1 cellular context compared by ENCODE assay signal in the genomic region with DNA sequence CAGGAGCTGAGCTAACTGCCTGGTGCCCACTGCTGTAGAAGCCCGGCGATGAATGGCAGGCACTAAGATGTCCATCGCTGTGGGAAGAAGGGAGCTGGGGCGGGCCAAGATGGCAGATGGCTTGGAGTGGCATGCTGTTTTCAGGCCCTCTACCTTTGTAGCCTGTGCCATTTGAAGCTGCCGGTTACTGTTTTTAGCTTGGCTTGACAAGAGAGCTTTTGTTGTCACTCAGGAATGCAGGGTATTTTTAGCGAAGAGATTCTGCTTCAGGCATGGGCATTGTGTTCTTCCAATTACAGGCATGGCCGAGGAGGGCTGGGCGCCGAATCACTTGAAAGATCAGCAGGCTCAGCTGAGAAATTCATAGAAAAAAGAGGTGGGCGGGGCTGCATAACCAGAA.
TF ChIP-seq lines count a peak whose summit lies in the region.

No MANE protein-coding gene starts in this region.

TF ChIP-seq in HepG2, 621 proteins besides CTCF, POLR2A, EP300 and RAD21 (continued from another document and continues in another):
- TF ChIP-seq, protein P1, sequence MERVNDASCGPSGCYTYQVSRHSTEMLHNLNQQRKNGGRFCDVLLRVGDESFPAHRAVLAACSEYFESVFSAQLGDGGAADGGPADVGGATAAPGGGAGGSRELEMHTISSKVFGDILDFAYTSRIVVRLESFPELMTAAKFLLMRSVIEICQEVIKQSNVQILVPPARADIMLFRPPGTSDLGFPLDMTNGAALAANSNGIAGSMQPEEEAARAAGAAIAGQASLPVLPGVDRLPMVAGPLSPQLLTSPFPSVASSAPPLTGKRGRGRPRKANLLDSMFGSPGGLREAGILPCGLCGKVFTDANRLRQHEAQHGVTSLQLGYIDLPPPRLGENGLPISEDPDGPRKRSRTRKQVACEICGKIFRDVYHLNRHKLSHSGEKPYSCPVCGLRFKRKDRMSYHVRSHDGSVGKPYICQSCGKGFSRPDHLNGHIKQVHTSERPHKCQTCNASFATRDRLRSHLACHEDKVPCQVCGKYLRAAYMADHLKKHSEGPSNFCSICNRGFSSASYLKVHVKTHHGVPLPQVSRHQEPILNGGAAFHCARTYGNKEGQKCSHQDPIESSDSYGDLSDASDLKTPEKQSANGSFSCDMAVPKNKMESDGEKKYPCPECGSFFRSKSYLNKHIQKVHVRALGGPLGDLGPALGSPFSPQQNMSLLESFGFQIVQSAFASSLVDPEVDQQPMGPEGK (CRISPR knock-in tag; IDR thresholded peaks at IDR 0.05), result no peak
- no peak for TF ChIP-seq ZNF709 (CRISPR knock-in tag; IDR thresholded peaks at IDR 0.05)
- TF ChIP-seq ARID3A (IDR thresholded peaks at IDR 0.05; ENCODE audit: low read depth, low read length), result no peak
- no peak for TF ChIP-seq HNF1B (CRISPR knock-in tag; IDR thresholded peaks at IDR 0.05)
- 0 out of 2 replicates have a peak, but pooled peaks have one; percentile 23 for TF ChIP-seq ZSCAN29 (CRISPR knock-in tag; conservative IDR thresholded peaks at IDR 0.05)
- no peak for TF ChIP-seq PCBP1 (IDR thresholded peaks at IDR 0.05; ENCODE audit: borderline replicate concordance, low read depth, low read length)
- TF ChIP-seq HIVEP1 (CRISPR knock-in tag; IDR thresholded peaks at IDR 0.05), result no peak
- TF ChIP-seq ZNF644 (CRISPR knock-in tag; IDR thresholded peaks at IDR 0.05; ENCODE audit: low read depth), result 0 out of 2 replicates have a peak, but pooled peaks have one; percentile 12
- no peak for TF ChIP-seq DRAP1 (CRISPR knock-in tag; IDR thresholded peaks at IDR 0.05)
- no peak for TF ChIP-seq CENPX (CRISPR knock-in tag; IDR thresholded peaks at IDR 0.05)
- TF ChIP-seq YEATS2 (CRISPR knock-in tag; IDR thresholded peaks at IDR 0.05; ENCODE audit: borderline replicate concordance), result no peak
- TF ChIP-seq TEAD2 (CRISPR knock-in tag; IDR thresholded peaks at IDR 0.05), result no peak
- TF ChIP-seq ZNF674 (CRISPR knock-in tag; IDR thresholded peaks at IDR 0.05; ENCODE audit: low read depth), result no peak
- TF ChIP-seq, protein P2, sequence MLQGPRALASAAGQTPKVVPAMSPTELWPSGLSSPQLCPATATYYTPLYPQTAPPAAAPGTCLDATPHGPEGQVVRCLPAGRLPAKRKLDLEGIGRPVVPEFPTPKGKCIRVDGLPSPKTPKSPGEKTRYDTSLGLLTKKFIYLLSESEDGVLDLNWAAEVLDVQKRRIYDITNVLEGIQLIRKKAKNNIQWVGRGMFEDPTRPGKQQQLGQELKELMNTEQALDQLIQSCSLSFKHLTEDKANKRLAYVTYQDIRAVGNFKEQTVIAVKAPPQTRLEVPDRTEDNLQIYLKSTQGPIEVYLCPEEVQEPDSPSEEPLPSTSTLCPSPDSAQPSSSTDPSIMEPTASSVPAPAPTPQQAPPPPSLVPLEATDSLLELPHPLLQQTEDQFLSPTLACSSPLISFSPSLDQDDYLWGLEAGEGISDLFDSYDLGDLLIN (CRISPR knock-in tag; IDR thresholded peaks at IDR 0.05; ENCODE audit: borderline replicate concordance), result no peak
- TF ChIP-seq ZNF383 (CRISPR knock-in tag; IDR thresholded peaks at IDR 0.05; ENCODE audit: borderline replicate concordance), result no peak
- no peak for TF ChIP-seq FIP1L1 (IDR thresholded peaks at IDR 0.05; ENCODE audit: borderline replicate concordance, insufficient read depth, low read depth, low read length)
- no peak for TF ChIP-seq PRDM4 (CRISPR knock-in tag; IDR thresholded peaks at IDR 0.05; ENCODE audit: borderline replicate concordance)
- TF ChIP-seq, protein P3, sequence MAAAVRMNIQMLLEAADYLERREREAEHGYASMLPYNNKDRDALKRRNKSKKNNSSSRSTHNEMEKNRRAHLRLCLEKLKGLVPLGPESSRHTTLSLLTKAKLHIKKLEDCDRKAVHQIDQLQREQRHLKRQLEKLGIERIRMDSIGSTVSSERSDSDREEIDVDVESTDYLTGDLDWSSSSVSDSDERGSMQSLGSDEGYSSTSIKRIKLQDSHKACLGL (CRISPR knock-in tag; IDR thresholded peaks at IDR 0.05), result no peak
- TF ChIP-seq, protein P4, sequence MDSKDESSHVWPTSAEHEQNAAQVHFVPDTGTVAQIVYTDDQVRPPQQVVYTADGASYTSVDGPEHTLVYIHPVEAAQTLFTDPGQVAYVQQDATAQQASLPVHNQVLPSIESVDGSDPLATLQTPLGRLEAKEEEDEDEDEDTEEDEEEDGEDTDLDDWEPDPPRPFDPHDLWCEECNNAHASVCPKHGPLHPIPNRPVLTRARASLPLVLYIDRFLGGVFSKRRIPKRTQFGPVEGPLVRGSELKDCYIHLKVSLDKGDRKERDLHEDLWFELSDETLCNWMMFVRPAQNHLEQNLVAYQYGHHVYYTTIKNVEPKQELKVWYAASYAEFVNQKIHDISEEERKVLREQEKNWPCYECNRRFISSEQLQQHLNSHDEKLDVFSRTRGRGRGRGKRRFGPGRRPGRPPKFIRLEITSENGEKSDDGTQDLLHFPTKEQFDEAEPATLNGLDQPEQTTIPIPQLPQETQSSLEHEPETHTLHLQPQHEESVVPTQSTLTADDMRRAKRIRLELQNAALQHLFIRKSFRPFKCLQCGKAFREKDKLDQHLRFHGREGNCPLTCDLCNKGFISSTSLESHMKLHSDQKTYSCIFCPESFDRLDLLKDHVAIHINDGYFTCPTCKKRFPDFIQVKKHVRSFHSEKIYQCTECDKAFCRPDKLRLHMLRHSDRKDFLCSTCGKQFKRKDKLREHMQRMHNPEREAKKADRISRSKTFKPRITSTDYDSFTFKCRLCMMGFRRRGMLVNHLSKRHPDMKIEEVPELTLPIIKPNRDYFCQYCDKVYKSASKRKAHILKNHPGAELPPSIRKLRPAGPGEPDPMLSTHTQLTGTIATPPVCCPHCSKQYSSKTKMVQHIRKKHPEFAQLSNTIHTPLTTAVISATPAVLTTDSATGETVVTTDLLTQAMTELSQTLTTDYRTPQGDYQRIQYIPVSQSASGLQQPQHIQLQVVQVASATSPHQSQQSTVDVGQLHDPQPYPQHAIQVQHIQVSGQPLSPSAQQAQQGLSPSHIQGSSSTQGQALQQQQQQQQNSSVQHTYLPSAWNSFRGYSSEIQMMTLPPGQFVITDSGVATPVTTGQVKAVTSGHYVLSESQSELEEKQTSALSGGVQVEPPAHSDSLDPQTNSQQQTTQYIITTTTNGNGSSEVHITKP (CRISPR knock-in tag; IDR thresholded peaks at IDR 0.05; ENCODE audit: low read depth), result no peak
- TF ChIP-seq NKX3-1 (CRISPR knock-in tag; IDR thresholded peaks at IDR 0.05), result no peak
- TF ChIP-seq MYNN (CRISPR knock-in tag; IDR thresholded peaks at IDR 0.05; ENCODE audit: low read depth), result no peak
- TF ChIP-seq, protein P5, sequence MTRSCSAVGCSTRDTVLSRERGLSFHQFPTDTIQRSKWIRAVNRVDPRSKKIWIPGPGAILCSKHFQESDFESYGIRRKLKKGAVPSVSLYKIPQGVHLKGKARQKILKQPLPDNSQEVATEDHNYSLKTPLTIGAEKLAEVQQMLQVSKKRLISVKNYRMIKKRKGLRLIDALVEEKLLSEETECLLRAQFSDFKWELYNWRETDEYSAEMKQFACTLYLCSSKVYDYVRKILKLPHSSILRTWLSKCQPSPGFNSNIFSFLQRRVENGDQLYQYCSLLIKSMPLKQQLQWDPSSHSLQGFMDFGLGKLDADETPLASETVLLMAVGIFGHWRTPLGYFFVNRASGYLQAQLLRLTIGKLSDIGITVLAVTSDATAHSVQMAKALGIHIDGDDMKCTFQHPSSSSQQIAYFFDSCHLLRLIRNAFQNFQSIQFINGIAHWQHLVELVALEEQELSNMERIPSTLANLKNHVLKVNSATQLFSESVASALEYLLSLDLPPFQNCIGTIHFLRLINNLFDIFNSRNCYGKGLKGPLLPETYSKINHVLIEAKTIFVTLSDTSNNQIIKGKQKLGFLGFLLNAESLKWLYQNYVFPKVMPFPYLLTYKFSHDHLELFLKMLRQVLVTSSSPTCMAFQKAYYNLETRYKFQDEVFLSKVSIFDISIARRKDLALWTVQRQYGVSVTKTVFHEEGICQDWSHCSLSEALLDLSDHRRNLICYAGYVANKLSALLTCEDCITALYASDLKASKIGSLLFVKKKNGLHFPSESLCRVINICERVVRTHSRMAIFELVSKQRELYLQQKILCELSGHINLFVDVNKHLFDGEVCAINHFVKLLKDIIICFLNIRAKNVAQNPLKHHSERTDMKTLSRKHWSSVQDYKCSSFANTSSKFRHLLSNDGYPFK (CRISPR knock-in tag; IDR thresholded peaks at IDR 0.05; ENCODE audit: borderline replicate concordance), result no peak
- TF ChIP-seq GZF1 (CRISPR knock-in tag; IDR thresholded peaks at IDR 0.05), result no peak
- no peak for TF ChIP-seq SOX13 (IDR thresholded peaks at IDR 0.05)
- TF ChIP-seq SOX13 (CRISPR knock-in tag; conservative IDR thresholded peaks at IDR 0.05 in 1 of 2, IDR thresholded peaks at IDR 0.05 in 1 of 2), result peak in 1 of 2 experiments; percentile 60; a peak in 1 of 4 replicates
- TF ChIP-seq ZNF274 (CRISPR knock-in tag; IDR thresholded peaks at IDR 0.05), result no peak
- no peak for TF ChIP-seq ATF5 (CRISPR knock-in tag; IDR thresholded peaks at IDR 0.05; ENCODE audit: low read depth)
- TF ChIP-seq TEAD3 (CRISPR knock-in tag; optimal IDR thresholded peaks at IDR 0.05; ENCODE audit: borderline replicate concordance), result peak; percentile 74
- TF ChIP-seq CERS6 (CRISPR knock-in tag; IDR thresholded peaks at IDR 0.05), result no peak
- TF ChIP-seq HNRNPL (IDR thresholded peaks at IDR 0.05; ENCODE audit: low read depth, low read length), result 0 out of 2 replicates have a peak, but pooled peaks have one; percentile 53
- TF ChIP-seq DPF2 (CRISPR knock-in tag; IDR thresholded peaks at IDR 0.05; ENCODE audit: borderline replicate concordance, low read depth), result no peak
- TF ChIP-seq, protein P6, sequence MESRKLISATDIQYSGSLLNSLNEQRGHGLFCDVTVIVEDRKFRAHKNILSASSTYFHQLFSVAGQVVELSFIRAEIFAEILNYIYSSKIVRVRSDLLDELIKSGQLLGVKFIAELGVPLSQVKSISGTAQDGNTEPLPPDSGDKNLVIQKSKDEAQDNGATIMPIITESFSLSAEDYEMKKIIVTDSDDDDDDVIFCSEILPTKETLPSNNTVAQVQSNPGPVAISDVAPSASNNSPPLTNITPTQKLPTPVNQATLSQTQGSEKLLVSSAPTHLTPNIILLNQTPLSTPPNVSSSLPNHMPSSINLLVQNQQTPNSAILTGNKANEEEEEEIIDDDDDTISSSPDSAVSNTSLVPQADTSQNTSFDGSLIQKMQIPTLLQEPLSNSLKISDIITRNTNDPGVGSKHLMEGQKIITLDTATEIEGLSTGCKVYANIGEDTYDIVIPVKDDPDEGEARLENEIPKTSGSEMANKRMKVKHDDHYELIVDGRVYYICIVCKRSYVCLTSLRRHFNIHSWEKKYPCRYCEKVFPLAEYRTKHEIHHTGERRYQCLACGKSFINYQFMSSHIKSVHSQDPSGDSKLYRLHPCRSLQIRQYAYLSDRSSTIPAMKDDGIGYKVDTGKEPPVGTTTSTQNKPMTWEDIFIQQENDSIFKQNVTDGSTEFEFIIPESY (CRISPR knock-in tag; IDR thresholded peaks at IDR 0.05), result 0 out of 2 replicates have a peak, but pooled peaks have one; percentile 31
